Comparison of ENCODE assay signal across 19 cellular contexts in genomic region chr9:127812936-127813675, GRCh38. TPM values are rescaled to one million over a fixed set of nuclear protein-coding genes. Genes with fewer than 3 reads are reported as not detected.
A peak's percentile ranks its signal among the peaks of the same experiment; 100 is the strongest.
DNase-seq lines count a peak whose midpoint lies in the region; FAIRE-seq and TF ChIP-seq lines count a peak whose summit lies in the region.
"Had no signal": no experiment of that assay in that cellular context is flagged by ENCODE, and none has a peak within 500 bp of the region (broad histone marks: within the 10 kb centered on the region; RNA-seq: fewer than 3 reads in every experiment).

No MANE protein-coding gene starts in this region.

- H2AFZ ChIP-seq in neuronal stem cell (ENCODE audit: low read length) = no peak overlapping the region

- H3K9ac ChIP-seq in neuronal stem cell (ENCODE audit: low read depth, low read length, poor library complexity) = peak overlapping the region; percentile 63

- H2BK12ac ChIP-seq in neuronal stem cell (ENCODE audit: low read length) = peak overlapping the region; percentile 63

- no peaks in the 10 kb centered on the region for H3K27me3 ChIP-seq in neuronal stem cell (ENCODE audit: control insufficient read depth in 3 of 3, insufficient read depth in 3 of 3, low read depth in 1 of 3, low read length in 3 of 3)
- H3K27me3 ChIP-seq: MG63, Peyer's patch had no signal

- H3K14ac ChIP-seq in neuronal stem cell (ENCODE audit: low read length) = no peak overlapping the region

- no peak overlapping the region for H2BK5ac ChIP-seq in neuronal stem cell (ENCODE audit: low read length)

- no peak overlapping the region for H4K91ac ChIP-seq in neuronal stem cell (ENCODE audit: low read depth, low read length, poor library complexity)

- H3K36me3 Mint-ChIP-seq in activated T-cell treated with anti-CD3 and anti-CD28 coated beads, Interleukin-2, amount 50 U/mL, for 24 hours (ENCODE audit: low read depth) = peaks cover 87% of the 10 kb centered on the region
- peaks cover 96% of the 10 kb centered on the region for H3K36me3 Mint-ChIP-seq in dendritic cell treated with granulocyte-macrophage colony-stimulating factor and Interleukin-4, amounts not matched to agents 40 ng/mL and 50 ng/mL, for 4 days (ENCODE audit: low read depth)

- no peak for DNase-seq in activated T-cell treated with anti-CD3 and anti-CD28 coated beads, Interleukin-2, amount 50 U/mL, for 24 hours
- DNase-seq in activated T-cell treated with anti-CD3 and anti-CD28 coated beads for 4 hours (no peak), GM20000 (ENCODE audit: low spot score) (peak; percentile 10), neuronal stem cell (ENCODE audit: low spot score) (no peak), GM19239 (ENCODE audit: insufficient read length, low spot score) (no peak), GM03348 (ENCODE audit: low spot score) (no peak), T-helper 1 cell (no peak)
- DNase-seq: CD8-positive, alpha-beta memory T cell; DMS79; GOT3; MG63; NCI-H1092; NCI-H146; NCI-H2081 treated with DMSO at 0.1 percent for 48 hours; NCI-H510A; Peyer's patch had no signal

- H3K27ac Mint-ChIP-seq in activated T-cell treated with anti-CD3 and anti-CD28 coated beads, Interleukin-2, amount 50 U/mL, for 24 hours = peak overlapping the region; percentile 38
- H3K27ac Mint-ChIP-seq in dendritic cell treated with granulocyte-macrophage colony-stimulating factor and Interleukin-4, amounts not matched to agents 40 ng/mL and 50 ng/mL, for 4 days = peak overlapping the region; percentile 37

- no peak for FAIRE-seq in GM19239 (lab: Jason Lieb, UNC)
- FAIRE-seq: D721Med had no signal

- no peak overlapping the region for H4K8ac ChIP-seq in neuronal stem cell (ENCODE audit: low read depth, low read length)

- H3K4me1 ChIP-seq in neuronal stem cell (ENCODE audit: control insufficient read depth in 2 of 2, insufficient read depth in 1 of 2, low read depth in 1 of 2, low read length in 2 of 2) = peaks cover 0 to 11% of the 10 kb centered on the region in 2 donors

- H3K4ac ChIP-seq in neuronal stem cell (ENCODE audit: low read length) = no peak overlapping the region

- no peaks in the 10 kb centered on the region for H3K9me3 ChIP-seq in neuronal stem cell (replicated peaks in 1 of 2; ENCODE audit: control insufficient read depth in 2 of 2, insufficient read depth in 1 of 2, low read depth in 1 of 2, low read length in 2 of 2)
- H3K9me3 ChIP-seq: MG63, Peyer's patch had no signal

- no peak overlapping the region for H3K4me3 ChIP-seq in neuronal stem cell (ENCODE audit: low read length in 2 of 2)
- H3K4me3 ChIP-seq: MG63, Peyer's patch had no signal

- intact Hi-C loops in dendritic cell treated with granulocyte-macrophage colony-stimulating factor and Interleukin-4, amounts not matched to agents 40 ng/mL and 50 ng/mL, for 4 days (cut with micrococcal nuclease) = no loop called here

- TF ChIP-seq CTCF in GM20000 (IDR thresholded peaks at IDR 0.05; ENCODE audit: extremely low read depth, missing control alignments) = no peak

- WGBS in neuronal stem cell (ENCODE audit: extremely low coverage in 2 of 2, insufficient read length in 2 of 2, insufficient replicate concordance in 1 of 2), 2 donors = no CpG with 5 or more reads among the region's 19 CpGs

- H3K27me3 Mint-ChIP-seq in activated T-cell treated with anti-CD3 and anti-CD28 coated beads, Interleukin-2, amount 50 U/mL, for 24 hours = no peaks in the 10 kb centered on the region
- H3K27me3 Mint-ChIP-seq in dendritic cell treated with granulocyte-macrophage colony-stimulating factor and Interleukin-4, amounts not matched to agents 40 ng/mL and 50 ng/mL, for 4 days = no peaks in the 10 kb centered on the region

- H3K79me1 ChIP-seq in neuronal stem cell (ENCODE audit: low read depth, low read length) = peaks cover 2% of the 10 kb centered on the region

- peak overlapping the region; percentile 78 for H2AK5ac ChIP-seq in neuronal stem cell (ENCODE audit: low read depth, low read length)

- no peak overlapping the region for H3K4me3 Mint-ChIP-seq in activated T-cell treated with anti-CD3 and anti-CD28 coated beads, Interleukin-2, amount 50 U/mL, for 24 hours
- no peak overlapping the region for H3K4me3 Mint-ChIP-seq in dendritic cell treated with granulocyte-macrophage colony-stimulating factor and Interleukin-4, amounts not matched to agents 40 ng/mL and 50 ng/mL, for 4 days
- H3K4me3 Mint-ChIP-seq: CD8-positive, alpha-beta memory T cell had no signal

- H3K4me2 ChIP-seq in neuronal stem cell (ENCODE audit: insufficient read depth, low read length, poor library complexity, severe bottlenecking) = no peak overlapping the region

- no peak overlapping the region for H3K18ac ChIP-seq in neuronal stem cell (ENCODE audit: low read length)

- no peaks in the 10 kb centered on the region for H3K9me3 Mint-ChIP-seq in activated T-cell treated with anti-CD3 and anti-CD28 coated beads, Interleukin-2, amount 50 U/mL, for 24 hours
- H3K9me3 Mint-ChIP-seq in dendritic cell treated with granulocyte-macrophage colony-stimulating factor and Interleukin-4, amounts not matched to agents 40 ng/mL and 50 ng/mL, for 4 days = no peaks in the 10 kb centered on the region
- H3K9me3 Mint-ChIP-seq: CD8-positive, alpha-beta memory T cell had no signal

- peak overlapping the region; percentile 8 for H3K27ac ChIP-seq in neuronal stem cell (replicated peaks; ENCODE audit: low read length)
- H3K27ac ChIP-seq: 22Rv1, Peyer's patch had no signal

- peak overlapping the region; percentile 81 for H3K23ac ChIP-seq in neuronal stem cell (ENCODE audit: low read depth, low read length, poor library complexity)

- no peak overlapping the region for H2BK15ac ChIP-seq in neuronal stem cell (ENCODE audit: low read length)

- H3K4me1 Mint-ChIP-seq in activated T-cell treated with anti-CD3 and anti-CD28 coated beads, Interleukin-2, amount 50 U/mL, for 24 hours (ENCODE audit: low read depth) = no peaks in the 10 kb centered on the region
- H3K4me1 Mint-ChIP-seq in dendritic cell treated with granulocyte-macrophage colony-stimulating factor and Interleukin-4, amounts not matched to agents 40 ng/mL and 50 ng/mL, for 4 days (ENCODE audit: low read depth) = peaks cover 9% of the 10 kb centered on the region
- H3K4me1 Mint-ChIP-seq: CD8-positive, alpha-beta memory T cell had no signal

- peaks cover 33 to 52% of the 10 kb centered on the region in 2 donors for H3K36me3 ChIP-seq in neuronal stem cell (replicated peaks in 1 of 2; ENCODE audit: control insufficient read depth in 2 of 2, insufficient read depth in 2 of 2, low read length in 2 of 2)

- H2BK120ac ChIP-seq in neuronal stem cell (ENCODE audit: low read depth, low read length) = no peak overlapping the region

RNA-seq across cellular contexts. Expression of gene FPGS, which starts 10.4 kb away (rescaled TPM):
- polyA plus RNA-seq in neuronal stem cell (2013, experiment 1 of 2) = 30.2 TPM
- 32.1 TPM for polyA plus RNA-seq in neuronal stem cell (2013, experiment 2 of 2)

RNA-seq across cellular contexts. Expression of gene CDK9, which starts 27.3 kb away (rescaled TPM):
- polyA plus RNA-seq in neuronal stem cell (2013, experiment 1 of 2) = 29.1 TPM
- polyA plus RNA-seq in neuronal stem cell (2013, experiment 2 of 2) = 30.0 TPM

RNA-seq across cellular contexts. Expression of gene SH2D3C, which starts 34.6 kb away (rescaled TPM):
- 2.8 TPM for polyA plus RNA-seq in neuronal stem cell (2013, experiment 1 of 2)
- polyA plus RNA-seq in neuronal stem cell (2013, experiment 2 of 2) = 2.5 TPM

RNA-seq across cellular contexts. Expression of gene ENG, which starts 41.4 kb away (rescaled TPM):
- 0.11 TPM for polyA plus RNA-seq in neuronal stem cell (2013, experiment 1 of 2)
- polyA plus RNA-seq in neuronal stem cell (2013, experiment 2 of 2) = 0.10 TPM
